11 cellular contexts compared by ENCODE assay signal in the genomic region with DNA sequence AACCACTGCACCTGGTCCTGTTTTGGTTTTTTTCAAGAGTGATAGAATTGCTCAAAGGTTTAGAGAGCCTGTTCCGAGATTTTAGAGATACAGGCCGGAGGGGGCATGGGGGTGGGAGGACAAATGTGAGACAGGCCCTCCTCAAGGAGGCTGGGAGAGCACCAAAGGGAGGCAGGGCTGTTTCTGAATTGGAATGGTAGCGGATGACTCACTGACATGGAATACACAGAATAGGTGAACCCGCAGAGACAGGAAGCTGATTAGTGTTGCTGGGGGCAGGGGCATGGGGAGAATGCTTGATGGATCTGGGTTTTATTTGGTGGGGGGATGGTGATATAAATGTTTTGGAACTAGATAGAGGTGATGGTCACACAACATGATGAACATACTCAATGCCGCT.
DNase-seq lines count a peak whose midpoint lies in the region; TF ChIP-seq lines count a peak whose summit lies in the region.
"Had no signal": no experiment of that assay in that cellular context is flagged by ENCODE, and none has a peak within 500 bp of the region (broad histone marks: within the 10 kb centered on the region; RNA-seq: fewer than 3 reads in every experiment).

No MANE protein-coding gene starts in this region.

- no peak overlapping the region for H2AFZ ChIP-seq in neural progenitor cell (replicated peaks)

- H3K27ac ChIP-seq in neural progenitor cell (no peak overlapping the region), substantia nigra (ENCODE audit: low read depth, low read length, poor library complexity, severe bottlenecking) (no peak overlapping the region)

- H3K4me2 ChIP-seq in neural progenitor cell = no peak overlapping the region

- H3K4me1 ChIP-seq in neural progenitor cell = peaks cover 21% of the 10 kb centered on the region

- no peaks in the 10 kb centered on the region for H3K27me3 ChIP-seq in neural progenitor cell

- peaks cover 49% of the 10 kb centered on the region for H3K4me1 Mint-ChIP-seq in neural progenitor cell

- peaks cover 2% of the 10 kb centered on the region for H3K9me3 Mint-ChIP-seq in neural progenitor cell
- H3K9me3 Mint-ChIP-seq: activated naive CD8-positive, alpha-beta T cell treated with anti-CD3 and anti-CD28 coated beads for 36 hours; stimulated activated naive CD8-positive, alpha-beta T cell treated with anti-CD3 and anti-CD28 coated beads, Interleukin-15, Interleukin-2, amounts not matched to agents 100 ng/mL and 50 ng/mL, for 24 hours had no signal

- H3K36me3 ChIP-seq in neural progenitor cell = no peaks in the 10 kb centered on the region

- peaks cover 93% of the 10 kb centered on the region for H4K20me1 ChIP-seq in neural progenitor cell (ENCODE audit: low read depth)

- peak; percentile 44 for DNase-seq in GM03348 (ENCODE audit: low spot score)
- peak; percentile 63 for DNase-seq in RPMI7951 (ENCODE audit: low read depth)
- peak; percentile 69 for DNase-seq in dermis blood vessel endothelial cell
- DNase-seq in neural progenitor cell (ENCODE audit: low spot score) = no peak
- no peak for DNase-seq in SHP77 (lab: John Stamatoyannopoulos, UW)
- no peak for DNase-seq in substantia nigra (lab: John Stamatoyannopoulos, UW)
- no peak for DNase-seq in HT-29 (ENCODE audit: low spot score)
- DNase-seq: activated naive CD8-positive, alpha-beta T cell treated with anti-CD3 and anti-CD28 coated beads for 36 hours; NCI-H1417 treated with DMSO at 0.1 percent for 48 hours; NCI-H774 had no signal

- no peak overlapping the region for H3K4me3 Mint-ChIP-seq in neural progenitor cell
- H3K4me3 Mint-ChIP-seq: activated naive CD8-positive, alpha-beta T cell treated with anti-CD3 and anti-CD28 coated beads for 36 hours; stimulated activated naive CD8-positive, alpha-beta T cell treated with anti-CD3 and anti-CD28 coated beads, Interleukin-15, Interleukin-2, amounts not matched to agents 100 ng/mL and 50 ng/mL, for 24 hours had no signal

- TF ChIP-seq CTCF in neural progenitor cell (IDR thresholded peaks at IDR 0.05) = no peak

- no peaks in the 10 kb centered on the region for H3K9me3 ChIP-seq in neural progenitor cell (ENCODE audit: low read depth)

- peaks cover 10% of the 10 kb centered on the region for H3K36me3 Mint-ChIP-seq in neural progenitor cell

- peaks cover 22% of the 10 kb centered on the region for H3K79me2 ChIP-seq in neural progenitor cell (ENCODE audit: low read depth)

- H3K4me3 ChIP-seq in neural progenitor cell = no peak overlapping the region

- peaks cover 2% of the 10 kb centered on the region for H3F3A ChIP-seq in neural progenitor cell (ENCODE audit: low read depth)

- no peak overlapping the region for H3K9ac ChIP-seq in neural progenitor cell

- peak overlapping the region; percentile 16 for H3K27ac Mint-ChIP-seq in neural progenitor cell
- H3K27ac Mint-ChIP-seq: activated naive CD8-positive, alpha-beta T cell treated with anti-CD3 and anti-CD28 coated beads for 36 hours had no signal

- H3K27me3 Mint-ChIP-seq in neural progenitor cell (ENCODE audit: insufficient read depth, low read depth) = peaks cover 8% of the 10 kb centered on the region
- H3K27me3 Mint-ChIP-seq: activated naive CD8-positive, alpha-beta T cell treated with anti-CD3 and anti-CD28 coated beads for 36 hours; stimulated activated naive CD8-positive, alpha-beta T cell treated with anti-CD3 and anti-CD28 coated beads, Interleukin-15, Interleukin-2, amounts not matched to agents 100 ng/mL and 50 ng/mL, for 24 hours had no signal

Comparison
In these comparisons a context has a peak if more than half of its experiments do, and no peak if none do; other contexts are left out.
1. DNase-seq: peak in GM03348 (single experiment), RPMI7951 (single experiment) and dermis blood vessel endothelial cell (single experiment); none in neural progenitor cell (single experiment), SHP77 (0 of 2), substantia nigra (0 of 49) and HT-29 (single experiment).